1 cellular context compared by ENCODE assay signal in the genomic region with DNA sequence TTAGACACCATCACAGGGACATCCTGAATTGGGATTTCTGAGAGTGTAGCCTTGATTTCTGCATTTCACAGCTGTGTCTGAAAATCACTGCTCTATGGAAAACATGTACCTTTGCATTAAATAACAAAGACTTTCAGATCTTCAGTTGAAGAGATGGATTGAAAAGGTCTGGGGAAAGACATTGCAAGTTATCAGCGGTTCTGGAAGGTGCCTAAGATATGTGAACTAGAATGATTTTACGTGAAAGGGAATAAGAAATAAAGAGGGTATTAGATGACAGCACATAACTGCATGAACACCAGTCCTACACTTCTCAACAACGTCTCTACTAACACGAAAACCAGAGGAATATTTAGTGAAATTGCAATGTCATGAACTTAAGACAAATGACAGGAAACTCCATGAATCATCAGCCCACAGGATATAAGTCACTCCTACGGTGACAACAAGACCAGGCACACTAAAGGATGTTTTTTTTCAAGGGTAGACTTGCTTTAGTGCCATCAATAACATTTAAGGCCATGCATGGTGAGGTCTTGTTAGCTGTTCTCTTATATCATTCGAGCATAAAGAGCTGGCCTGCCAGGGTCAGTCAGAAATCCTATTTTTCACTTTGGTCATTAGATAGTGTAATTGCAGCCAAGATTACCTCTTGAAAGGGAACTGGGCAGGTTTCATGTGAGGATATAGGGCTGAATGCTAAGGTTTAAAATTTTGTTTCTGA.
TF ChIP-seq lines count a peak whose summit lies in the region.

No MANE protein-coding gene starts in this region.

TF ChIP-seq in SK-N-SH, 30 proteins besides CTCF, POLR2A, EP300 and RAD21 (continued from another document):
- TF ChIP-seq, protein P1, sequence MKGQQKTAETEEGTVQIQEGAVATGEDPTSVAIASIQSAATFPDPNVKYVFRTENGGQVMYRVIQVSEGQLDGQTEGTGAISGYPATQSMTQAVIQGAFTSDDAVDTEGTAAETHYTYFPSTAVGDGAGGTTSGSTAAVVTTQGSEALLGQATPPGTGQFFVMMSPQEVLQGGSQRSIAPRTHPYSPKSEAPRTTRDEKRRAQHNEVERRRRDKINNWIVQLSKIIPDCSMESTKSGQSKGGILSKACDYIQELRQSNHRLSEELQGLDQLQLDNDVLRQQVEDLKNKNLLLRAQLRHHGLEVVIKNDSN (IDR thresholded peaks at IDR 0.05; ENCODE audit: borderline replicate concordance, low read depth), result no peak
- no peak for TF ChIP-seq ELF1 (IDR thresholded peaks at IDR 0.05)
- TF ChIP-seq NFIC (IDR thresholded peaks at IDR 0.05; ENCODE audit: borderline replicate concordance), result 0 out of 2 replicates have a peak, but pooled peaks have one; percentile 51
- no peak for TF ChIP-seq CHD2 (IDR thresholded peaks at IDR 0.05; ENCODE audit: low read length, partially characterized antibody)
- peak; percentile 83; the same call in 1 of the 2 replicates for TF ChIP-seq FOSL2 (IDR thresholded peaks at IDR 0.05; ENCODE audit: borderline replicate concordance, low read depth)
- TF ChIP-seq, protein P2, sequence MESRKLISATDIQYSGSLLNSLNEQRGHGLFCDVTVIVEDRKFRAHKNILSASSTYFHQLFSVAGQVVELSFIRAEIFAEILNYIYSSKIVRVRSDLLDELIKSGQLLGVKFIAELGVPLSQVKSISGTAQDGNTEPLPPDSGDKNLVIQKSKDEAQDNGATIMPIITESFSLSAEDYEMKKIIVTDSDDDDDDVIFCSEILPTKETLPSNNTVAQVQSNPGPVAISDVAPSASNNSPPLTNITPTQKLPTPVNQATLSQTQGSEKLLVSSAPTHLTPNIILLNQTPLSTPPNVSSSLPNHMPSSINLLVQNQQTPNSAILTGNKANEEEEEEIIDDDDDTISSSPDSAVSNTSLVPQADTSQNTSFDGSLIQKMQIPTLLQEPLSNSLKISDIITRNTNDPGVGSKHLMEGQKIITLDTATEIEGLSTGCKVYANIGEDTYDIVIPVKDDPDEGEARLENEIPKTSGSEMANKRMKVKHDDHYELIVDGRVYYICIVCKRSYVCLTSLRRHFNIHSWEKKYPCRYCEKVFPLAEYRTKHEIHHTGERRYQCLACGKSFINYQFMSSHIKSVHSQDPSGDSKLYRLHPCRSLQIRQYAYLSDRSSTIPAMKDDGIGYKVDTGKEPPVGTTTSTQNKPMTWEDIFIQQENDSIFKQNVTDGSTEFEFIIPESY (IDR thresholded peaks at IDR 0.05; ENCODE audit: borderline replicate concordance, low read depth), result no peak
- TF ChIP-seq GATA2 (CRISPR knock-in tag; IDR thresholded peaks at IDR 0.05), result no peak
- TF ChIP-seq RCOR1 (IDR thresholded peaks at IDR 0.05; ENCODE audit: low read length), result no peak
- TF ChIP-seq, protein P3, sequence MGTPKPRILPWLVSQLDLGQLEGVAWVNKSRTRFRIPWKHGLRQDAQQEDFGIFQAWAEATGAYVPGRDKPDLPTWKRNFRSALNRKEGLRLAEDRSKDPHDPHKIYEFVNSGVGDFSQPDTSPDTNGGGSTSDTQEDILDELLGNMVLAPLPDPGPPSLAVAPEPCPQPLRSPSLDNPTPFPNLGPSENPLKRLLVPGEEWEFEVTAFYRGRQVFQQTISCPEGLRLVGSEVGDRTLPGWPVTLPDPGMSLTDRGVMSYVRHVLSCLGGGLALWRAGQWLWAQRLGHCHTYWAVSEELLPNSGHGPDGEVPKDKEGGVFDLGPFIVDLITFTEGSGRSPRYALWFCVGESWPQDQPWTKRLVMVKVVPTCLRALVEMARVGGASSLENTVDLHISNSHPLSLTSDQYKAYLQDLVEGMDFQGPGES (IDR thresholded peaks at IDR 0.05; ENCODE audit: low read depth, low read length), result no peak
- TF ChIP-seq FOXM1 (IDR thresholded peaks at IDR 0.05; ENCODE audit: low read depth), result peak; percentile 75; the same call in 1 of the 2 replicates
- TF ChIP-seq SMC3 (IDR thresholded peaks at IDR 0.05; ENCODE audit: low read depth, low read length), result no peak
- TF ChIP-seq GABPA (IDR thresholded peaks at IDR 0.05; ENCODE audit: low read depth), result no peak
- TF ChIP-seq MXI1 (IDR thresholded peaks at IDR 0.05; ENCODE audit: low read depth, low read length), result no peak
- no peak for TF ChIP-seq REST (IDR thresholded peaks at IDR 0.05; ENCODE audit: low read depth, low read length)
- TF ChIP-seq TAF1 (IDR thresholded peaks at IDR 0.05; ENCODE audit: borderline replicate concordance, low read depth, low read length), result no peak
- peak; percentile 44; the same call in 1 of the 2 replicates for TF ChIP-seq POLR2AphosphoS5 (IDR thresholded peaks at IDR 0.05; ENCODE audit: low read depth, low read length)
- no peak for TF ChIP-seq EZH2phosphoT487 (IDR thresholded peaks at IDR 0.05; ENCODE audit: borderline replicate concordance, low read depth)
- 0 out of 2 replicates have a peak, but pooled peaks have one; percentile 38 for TF ChIP-seq TEAD4 (IDR thresholded peaks at IDR 0.05; ENCODE audit: borderline replicate concordance, insufficient read depth)
- TF ChIP-seq RXRA (IDR thresholded peaks at IDR 0.05; ENCODE audit: borderline replicate concordance, low read depth), result peak; percentile 67; the same call in 1 of the 2 replicates
- no peak for TF ChIP-seq NRF1 (IDR thresholded peaks at IDR 0.05; ENCODE audit: low read depth, low read length)
- TF ChIP-seq JUND (IDR thresholded peaks at IDR 0.05), result peak; percentile 93
- TF ChIP-seq FOXJ3 (CRISPR knock-in tag; IDR thresholded peaks at IDR 0.05), result no peak
- no peak for TF ChIP-seq MEF2A (IDR thresholded peaks at IDR 0.05; ENCODE audit: borderline replicate concordance, low read depth)
- TF ChIP-seq USF2 (IDR thresholded peaks at IDR 0.05; ENCODE audit: borderline replicate concordance, low read depth, low read length), result no peak
